Comparison of ENCODE assay signal across 26 cellular contexts in the genomic region with DNA sequence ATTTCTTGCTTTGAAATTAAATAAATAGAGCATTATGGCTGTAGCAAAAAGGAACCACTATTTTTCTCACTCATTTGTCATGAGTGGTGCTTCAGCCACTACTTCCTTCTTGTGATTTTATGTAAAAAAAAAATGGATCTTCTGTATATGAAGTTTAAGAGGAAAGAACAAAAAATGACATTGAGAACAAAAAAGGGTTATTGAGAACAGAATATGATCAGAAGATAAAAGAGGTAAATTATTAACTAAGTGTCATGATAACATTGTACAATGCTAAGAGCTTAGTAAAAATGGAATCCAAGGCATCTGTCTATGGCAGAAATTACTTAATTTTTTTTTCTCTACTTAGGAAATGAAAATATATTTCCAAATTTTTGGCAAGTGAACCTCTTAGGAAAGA.
"Had no signal": no experiment of that assay in that cellular context is flagged by ENCODE, and none has a peak within 500 bp of the region (broad histone marks: within the 10 kb centered on the region; RNA-seq: fewer than 3 reads in every experiment).

No MANE protein-coding gene starts in this region.

- FAIRE-seq: endothelial cell of umbilical vein had no signal

- H3K27ac ChIP-seq: coronary artery, esophagus muscularis mucosa, foreskin keratinocyte, gastroesophageal sphincter, heart left ventricle, lower lobe of right lung, neural progenitor cell, prostate gland, right atrium auricular region, sigmoid colon, testis, tibial artery had no signal

- H3K27me3 ChIP-seq: esophagus muscularis mucosa, foreskin keratinocyte, gastroesophageal sphincter, heart left ventricle, hepatocyte, neural progenitor cell, right atrium auricular region, sigmoid colon, testis, tibial artery had no signal

- H3K9ac ChIP-seq: neural progenitor cell had no signal

- H3K36me3 ChIP-seq: esophagus muscularis mucosa, gastroesophageal sphincter, heart left ventricle, lower lobe of right lung, neural progenitor cell, prostate gland, right atrium auricular region, sigmoid colon, tibial artery had no signal

- DNase-seq: dermis blood vessel endothelial cell; effector memory CD4-positive, alpha-beta T cell; foreskin keratinocyte; heart left ventricle; kidney glomerular epithelial cell; left colon; left ventricle myocardium superior; lower lobe of right lung; sigmoid colon; stimulated activated CD4-positive, alpha-beta T cell treated with anti-CD3 and anti-CD28 coated beads, Interleukin-2, amount 100 ng/mL, for 24 hours; stimulated activated CD4-positive, alpha-beta T cell treated with anti-CD3 and anti-CD28 coated beads, Interleukin-4, amount 100 ng/mL, for 24 hours; stimulated activated naive CD8-positive, alpha-beta T cell treated with anti-CD3 and anti-CD28 coated beads, Interleukin-15, Interleukin-2, amounts not matched to agents 100 U/mL and 50 U/mL, for 24 hours; substantia nigra; testis; tibial artery had no signal

- H3K9me3 ChIP-seq: esophagus muscularis mucosa, gastroesophageal sphincter, heart left ventricle, lower lobe of right lung, prostate gland, right atrium auricular region, sigmoid colon, testis, tibial artery had no signal

- H3K4me3 Mint-ChIP-seq: natural killer cell treated with Interleukin-12 subunit alpha and Interleukin-12 subunit beta and Interleukin-15 and Interleukin-18, amount 100 ng/mL, for 72 hours; neural progenitor cell; stimulated activated memory B cell treated with anti-CD40 and anti-IgM and Interleukin-4, amounts not matched to agents 10 μg/mL and 1 μg/mL and 100 μg/mL, for 72 hours; type B pancreatic cell had no signal

- H3K9me3 Mint-ChIP-seq: natural killer cell treated with Interleukin-12 subunit alpha and Interleukin-12 subunit beta and Interleukin-15 and Interleukin-18, amount 100 ng/mL, for 72 hours; neural progenitor cell; stimulated activated memory B cell treated with anti-CD40 and anti-IgM and Interleukin-4, amounts not matched to agents 10 μg/mL and 1 μg/mL and 100 μg/mL, for 72 hours; type B pancreatic cell had no signal

- ATAC-seq: foreskin keratinocyte; gastroesophageal sphincter; heart left ventricle; left ventricle myocardium superior; lower lobe of right lung; natural killer cell treated with Interleukin-12 subunit alpha and Interleukin-12 subunit beta and Interleukin-15 and Interleukin-18, amount 100 ng/mL, for 72 hours; stimulated activated memory B cell treated with anti-CD40 and anti-IgM and Interleukin-4, amounts not matched to agents 10 μg/mL and 1 μg/mL and 100 μg/mL, for 72 hours; stimulated activated naive CD8-positive, alpha-beta T cell treated with anti-CD3 and anti-CD28 coated beads, Interleukin-15, Interleukin-2, amounts not matched to agents 100 U/mL and 50 U/mL, for 24 hours had no signal

- H3K27me3 Mint-ChIP-seq: natural killer cell treated with Interleukin-12 subunit alpha and Interleukin-12 subunit beta and Interleukin-15 and Interleukin-18, amount 100 ng/mL, for 72 hours; stimulated activated memory B cell treated with anti-CD40 and anti-IgM and Interleukin-4, amounts not matched to agents 10 μg/mL and 1 μg/mL and 100 μg/mL, for 72 hours; type B pancreatic cell had no signal

- H3K4me3 ChIP-seq: coronary artery, esophagus muscularis mucosa, gastroesophageal sphincter, heart left ventricle, hepatocyte, lower lobe of right lung, neural progenitor cell, prostate gland, right atrium auricular region, sigmoid colon, testis, tibial artery had no signal

- H3K4me1 Mint-ChIP-seq: neural progenitor cell; stimulated activated memory B cell treated with anti-CD40 and anti-IgM and Interleukin-4, amounts not matched to agents 10 μg/mL and 1 μg/mL and 100 μg/mL, for 72 hours had no signal

- H3K36me3 Mint-ChIP-seq: natural killer cell treated with Interleukin-12 subunit alpha and Interleukin-12 subunit beta and Interleukin-15 and Interleukin-18, amount 100 ng/mL, for 72 hours; neural progenitor cell; stimulated activated memory B cell treated with anti-CD40 and anti-IgM and Interleukin-4, amounts not matched to agents 10 μg/mL and 1 μg/mL and 100 μg/mL, for 72 hours had no signal

- H3K27ac Mint-ChIP-seq: natural killer cell treated with Interleukin-12 subunit alpha and Interleukin-12 subunit beta and Interleukin-15 and Interleukin-18, amount 100 ng/mL, for 72 hours; neural progenitor cell; stimulated activated memory B cell treated with anti-CD40 and anti-IgM and Interleukin-4, amounts not matched to agents 10 μg/mL and 1 μg/mL and 100 μg/mL, for 72 hours; type B pancreatic cell had no signal

- H3K4me1 ChIP-seq: foreskin keratinocyte, gastroesophageal sphincter, lower lobe of right lung, neural progenitor cell, prostate gland, right atrium auricular region, sigmoid colon, testis had no signal
